Comparison of ENCODE assay signal across 8 cellular contexts in genomic region chr19:18007939-18008673, GRCh38. TPM values are rescaled to one million over a fixed set of nuclear protein-coding genes. Genes with fewer than 3 reads are reported as not detected.
DNase-seq lines count a peak whose midpoint lies in the region; ATAC-seq, FAIRE-seq and TF ChIP-seq lines count a peak whose summit lies in the region.

Gene ARRDC2 (plus strand): TSS chr19:18008170. CDS start chr19:18008311, 141 bp downstream.

- H3K9me3 Mint-ChIP-seq in activated T-helper 17 cell treated with anti-CD3 and anti-CD28 coated beads, Interleukin-2, amount 50 U/mL, for 72 hours: no peaks in the 10 kb centered on the region
- H3K9me3 Mint-ChIP-seq in naive B cell: no peaks in the 10 kb centered on the region

- H3K4me1 Mint-ChIP-seq in activated T-helper 17 cell treated with anti-CD3 and anti-CD28 coated beads, Interleukin-2, amount 50 U/mL, for 72 hours: peaks cover 11% of the 10 kb centered on the region
- peaks cover 28 to 41% (median 32%) of the 10 kb centered on the region in 3 donors for H3K4me1 Mint-ChIP-seq in naive B cell

- H2AFZ ChIP-seq in PC-3 (ENCODE audit: low read length) (peak within 1 kb of the TSS; percentile 51), fibroblast of lung (ENCODE audit: low read length) (peak within 1 kb of the TSS; percentile 78)

- H3K4me2 ChIP-seq in PC-3 (ENCODE audit: low read length) (peak within 1 kb of the TSS; percentile 88), fibroblast of lung (ENCODE audit: extremely low read depth, insufficient read depth, low read length) (peak within 1 kb of the TSS; percentile 99)

- POLR2A ChIA-PET in PC-3 (lab: Charles Lee; ENCODE audit: unreplicated experiment): interaction anchor here (0.6 to 0.7 kb wide), 2 partner anchors 14 to 592 kb away, joined by 7 read pairs; no protein-coding TSS in a partner anchor

- H3K4me3 ChIP-seq in GM12865 (ENCODE audit: low read depth, low read length): peak within 1 kb of the TSS; percentile 37
- peak within 1 kb of the TSS; percentile 65 for H3K4me3 ChIP-seq in PC-3 (ENCODE audit: low read length)
- H3K4me3 ChIP-seq in fibroblast of lung (replicated peaks in 1 of 4; ENCODE audit: control extremely low read depth in 1 of 4, insufficient read depth in 1 of 4, low read depth in 3 of 4, low read length in 4 of 4): peak within 1 kb of the TSS; percentile 49 to 60 (median 58)

- no TSS peak for BruUV-seq in PC-3 (replicated peaks; lab: Mats Ljungman, UMichigan)

- TF ChIP-seq CTCF in GM12865 (IDR thresholded peaks at IDR 0.05; ENCODE audit: insufficient read depth, low read depth, low read length, missing control alignments) (no peak), PC-3 (conservative IDR thresholded peaks at IDR 0.05; ENCODE audit: low read depth, low read length) (no peak), fibroblast of lung (conservative IDR thresholded peaks at IDR 0.05 in 1 of 2, IDR thresholded peaks at IDR 0.05 in 1 of 2; ENCODE audit: low read depth in 1 of 2, low read length in 2 of 2) (no peak)

- ATAC-seq in HG03521 (IDR thresholded peaks at IDR 0.05; ENCODE audit: unreplicated experiment) (peak; percentile 58), PC-3 (peak; percentile 63), naive B cell (ENCODE audit: low read depth in 2 of 2) (peak; percentile 76 to 80)
- peak; percentile 78 for ATAC-seq in activated T-helper 17 cell treated with anti-CD3 and anti-CD28 coated beads, Interleukin-2, amount 50 U/mL, for 72 hours (replicated peaks)

- intact Hi-C loops in PC-3 (cut with micrococcal nuclease): loop anchor here (1.0 kb wide), 1 partner anchor 50 kb away; no protein-coding TSS in a partner anchor

- CTCF ChIA-PET in PC-3 (lab: Charles Lee): interaction anchor here (0.6 kb wide), 1 partner anchor 61 kb away, joined by 4 read pairs; no protein-coding TSS in a partner anchor

- H3K4me3 Mint-ChIP-seq in activated T-helper 17 cell treated with anti-CD3 and anti-CD28 coated beads, Interleukin-2, amount 50 U/mL, for 72 hours: peak within 1 kb of the TSS; percentile 83
- H3K4me3 Mint-ChIP-seq in naive B cell: peak within 1 kb of the TSS; percentile 86 to 99 (median 94)

- peak within 1 kb of the TSS; percentile 28 for H3K27ac ChIP-seq in PC-3 (ENCODE audit: low read length)
- H3K27ac ChIP-seq in fibroblast of lung (ENCODE audit: insufficient read depth, low read length): peak within 1 kb of the TSS; percentile 43

- H3K9me3 ChIP-seq in PC-3 (ENCODE audit: low read length) (no peaks in the 10 kb centered on the region), fibroblast of lung (ENCODE audit: control insufficient read depth, insufficient read depth, low read depth, low read length) (no peaks in the 10 kb centered on the region)

- DNase-seq in GM12865 (ENCODE audit: low read depth) (peak; percentile 90), PC-3 (peak; percentile 91), fibroblast of lung (ENCODE audit: low read depth in 2 of 2) (peak; percentile 83 to 90), naive B cell (peak; percentile 86), urothelium cell line (ENCODE audit: low spot score) (no peak)
- DNase-seq in stimulated activated CD8-positive, alpha-beta memory T cell treated with anti-CD3 and anti-CD28 coated beads, Interleukin-7, amount 100 ng/mL, for 4 hours (ENCODE audit: low read depth in 2 of 2): peak; percentile 76 to 81

- H3K4me1 ChIP-seq in PC-3 (ENCODE audit: insufficient read depth, low read length): peaks cover 25% of the 10 kb centered on the region
- peaks cover 5% of the 10 kb centered on the region for H3K4me1 ChIP-seq in fibroblast of lung (ENCODE audit: control insufficient read depth, extremely low read depth, insufficient read depth, low read length)

- H3K9ac ChIP-seq in PC-3 (ENCODE audit: low read length): peak within 1 kb of the TSS; percentile 39
- H3K9ac ChIP-seq in fibroblast of lung (ENCODE audit: insufficient read depth, low read length): peak within 1 kb of the TSS; percentile 44

- FAIRE-seq in urothelium cell line (lab: Jason Lieb, UNC): no peak

- H3K79me2 ChIP-seq in PC-3 (ENCODE audit: low read length) (peaks cover 2% of the 10 kb centered on the region), fibroblast of lung (ENCODE audit: control insufficient read depth, insufficient read depth, low read length) (no peaks in the 10 kb centered on the region)

- peak within 1 kb of the TSS; percentile 89 for H3K27ac Mint-ChIP-seq in activated T-helper 17 cell treated with anti-CD3 and anti-CD28 coated beads, Interleukin-2, amount 50 U/mL, for 72 hours
- peak within 1 kb of the TSS; percentile 95 to 100 (median 99) for H3K27ac Mint-ChIP-seq in naive B cell

- H4K20me1 ChIP-seq in PC-3 (ENCODE audit: low read length): no peaks in the 10 kb centered on the region
- H4K20me1 ChIP-seq in fibroblast of lung (ENCODE audit: control insufficient read depth, extremely low read depth, insufficient read depth, low read length): no peaks in the 10 kb centered on the region

- H3K27me3 ChIP-seq in PC-3 (ENCODE audit: low read length) (no peaks in the 10 kb centered on the region), fibroblast of lung (ENCODE audit: control insufficient read depth, insufficient read depth, low read length) (no peaks in the 10 kb centered on the region)

- no peaks in the 10 kb centered on the region for H3K27me3 Mint-ChIP-seq in activated T-helper 17 cell treated with anti-CD3 and anti-CD28 coated beads, Interleukin-2, amount 50 U/mL, for 72 hours
- no peaks in the 10 kb centered on the region for H3K27me3 Mint-ChIP-seq in naive B cell

- H3K36me3 ChIP-seq in PC-3 (ENCODE audit: low read depth, low read length): peaks cover 18% of the 10 kb centered on the region; the same call in 1 of the 2 replicates
- H3K36me3 ChIP-seq in fibroblast of lung (ENCODE audit: control insufficient read depth, insufficient read depth, low read length): peaks cover 7% of the 10 kb centered on the region

- no peaks in the 10 kb centered on the region for H3K9me2 ChIP-seq in PC-3 (replicated peaks; ENCODE audit: low read length)

- peaks cover 79% of the 10 kb centered on the region for H3K36me3 Mint-ChIP-seq in activated T-helper 17 cell treated with anti-CD3 and anti-CD28 coated beads, Interleukin-2, amount 50 U/mL, for 72 hours (ENCODE audit: low read depth)
- peaks cover 4 to 5% of the 10 kb centered on the region in 2 donors for H3K36me3 Mint-ChIP-seq in naive B cell

- H3F3A ChIP-seq in PC-3 (ENCODE audit: low read length, unreplicated experiment): no peaks in the 10 kb centered on the region

RNA-seq across cellular contexts. Expression of gene ARRDC2, which starts in this region (rescaled TPM):
- 27.7 and 38.5 TPM in 2 replicates for total RNA-seq in PC-3 (2014; rRNA removed)
- 10 to 100 TPM; 32.0 to 98.0 TPM for total RNA-seq in activated T-helper 17 cell treated with anti-CD3 and anti-CD28 coated beads, Interleukin-2, amount 50 U/mL, for 72 hours
- total RNA-seq in fibroblast of lung: 3.9 and 9.1 TPM in 2 replicates
- polyA plus RNA-seq in fibroblast of lung: 2.1 and 3.0 TPM in 2 replicates
- polyA plus RNA-seq in fibroblast of lung (2012): 2.3 and 3.5 TPM in 2 replicates
- 0.96 and 4.6 TPM in 2 replicates for polyA minus RNA-seq in fibroblast of lung (ENCODE audit: low replicate concordance)
- polyA plus RNA-seq in naive B cell (ENCODE audit: low read depth in 6 of 6): 100 to 1,000 TPM in 1 of 6 donors, 10 to 100 TPM in 5; 47.7 to 110 (median 50.8) TPM

Comparison
In these comparisons a context has a peak if more than half of its experiments do, and no peak if none do; other contexts are left out.
1. RNA of gene ARRDC2 (polyA plus RNA-seq): 47.7 to 110 TPM in naive B cell; 2.1 to 3.5 TPM in fibroblast of lung; every median in the first group is over 10 times any median in the second.
2. Peak in every context shown above with its lines, with median percentiles within 50 percentile points of each other: H3K4me3 ChIP-seq and ATAC-seq.